ENCODE assay signal across 10 cellular contexts in the genomic region with DNA sequence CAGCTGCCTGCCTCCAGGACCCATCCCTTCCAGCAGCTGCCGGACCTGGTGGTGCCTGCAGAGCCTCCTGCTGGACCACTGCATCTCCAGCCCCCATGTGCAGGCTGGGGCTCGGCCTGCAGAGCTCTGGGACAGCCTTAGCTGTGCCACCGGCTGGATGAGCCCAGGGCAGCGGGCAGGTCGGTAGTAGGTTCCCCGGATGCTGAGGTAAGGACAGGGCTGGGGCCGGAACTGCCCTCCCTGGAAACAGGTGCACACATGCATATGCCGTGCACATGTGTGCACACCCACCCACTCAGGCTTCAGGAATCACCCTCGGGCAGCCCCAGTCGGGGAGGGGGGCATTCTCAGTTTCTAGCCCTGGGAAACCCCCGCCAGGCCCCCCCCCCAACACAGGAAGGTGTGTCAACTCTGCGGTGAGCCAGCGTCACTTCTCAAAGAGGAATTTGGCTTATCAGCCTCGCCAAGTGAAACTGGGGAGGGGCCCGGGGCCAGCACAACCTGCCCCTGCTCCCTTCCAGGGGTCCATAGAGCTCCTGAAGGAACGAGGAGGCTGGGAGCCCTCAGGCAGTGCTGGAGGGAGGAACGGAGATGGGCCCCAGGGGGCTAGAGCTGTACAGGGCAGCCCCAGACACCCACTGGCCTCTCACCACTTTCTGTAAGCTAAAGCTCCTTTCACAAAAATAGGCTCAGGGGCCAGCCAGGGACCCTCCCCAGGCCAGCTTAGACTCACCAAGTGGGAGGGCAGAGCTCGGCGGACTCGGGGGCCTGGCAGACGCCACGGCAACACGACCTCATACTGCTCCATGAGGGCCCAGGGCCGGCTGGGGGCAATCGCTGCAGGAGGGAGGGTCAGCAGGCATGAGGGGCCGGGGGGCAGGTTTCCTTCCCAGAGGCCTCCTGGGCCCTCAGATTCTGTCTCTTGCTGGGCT. TPM values are rescaled to one million over a fixed set of nuclear protein-coding genes. Genes with fewer than 3 reads are reported as not detected.
DNase-seq lines count a peak whose midpoint lies in the region; ATAC-seq and TF ChIP-seq lines count a peak whose summit lies in the region.
"Had no signal": no experiment of that assay in that cellular context is flagged by ENCODE, and none has a peak within 500 bp of the region (broad histone marks: within the 10 kb centered on the region; RNA-seq: fewer than 3 reads in every experiment).

No MANE protein-coding gene starts in this region.

- CTCF ChIA-PET in PC-3 (lab: Charles Lee) = no interaction called here

- H3K36me3 ChIP-seq in PC-3 (ENCODE audit: low read depth, low read length) = no peaks in the 10 kb centered on the region; the same call in 1 of the 2 replicates
- peaks cover 14 to 17% of the 10 kb centered on the region in 2 experiments for H3K36me3 ChIP-seq in trophoblast cell (ENCODE audit: control insufficient read depth in 1 of 2, insufficient read depth in 2 of 2, low read length in 2 of 2)

- H2AFZ ChIP-seq in PC-3 (ENCODE audit: low read length) = no peak overlapping the region
- no peak overlapping the region for H2AFZ ChIP-seq in trophoblast cell (ENCODE audit: insufficient read depth, low read length, poor library complexity)

- no CpG with 5 or more reads among the region's 26 CpGs for WGBS in trophoblast cell (ENCODE audit: extremely low coverage, insufficient coverage, insufficient read length)

- peak overlapping the region; percentile 72 for H4K91ac ChIP-seq in trophoblast cell (ENCODE audit: low read depth, low read length)

- peaks cover 21% of the 10 kb centered on the region for H3K79me1 ChIP-seq in trophoblast cell (ENCODE audit: low read length)

- peaks cover 4% of the 10 kb centered on the region for H3F3A ChIP-seq in PC-3 (ENCODE audit: low read length, unreplicated experiment)

- H3K4me3 ChIP-seq in PC-3 (ENCODE audit: low read length) (peak overlapping the region; percentile 82), trophoblast cell (ENCODE audit: low read depth, low read length) (no peak overlapping the region)

- TF ChIP-seq CTCF in PC-3 (conservative IDR thresholded peaks at IDR 0.05; ENCODE audit: low read depth, low read length) = no peak

- no peaks in the 10 kb centered on the region for H4K20me1 ChIP-seq in PC-3 (ENCODE audit: low read length)

- peak overlapping the region; percentile 97 for H3K4me2 ChIP-seq in PC-3 (ENCODE audit: low read length)
- H3K4me2 ChIP-seq in trophoblast cell (ENCODE audit: low read length) = no peak overlapping the region

- H3K14ac ChIP-seq in trophoblast cell (ENCODE audit: low read length) = no peak overlapping the region

- H3K4me1 ChIP-seq in PC-3 (ENCODE audit: insufficient read depth, low read length) (peaks cover 49% of the 10 kb centered on the region), trophoblast cell (ENCODE audit: control insufficient read depth in 1 of 2, insufficient read depth in 2 of 2, low read length in 2 of 2) (peaks cover 35 to 41% of the 10 kb centered on the region in 2 experiments)

- POLR2A ChIA-PET in PC-3 (lab: Charles Lee; ENCODE audit: unreplicated experiment) = interaction anchor here (0.6 kb wide), 1 partner anchor 18 kb away, joined by 3 read pairs; no protein-coding TSS in a partner anchor

- H3K9me3 ChIP-seq in PC-3 (ENCODE audit: low read length) (no peaks in the 10 kb centered on the region), trophoblast cell (ENCODE audit: insufficient read depth, low read depth, low read length) (no peaks in the 10 kb centered on the region)

- H3K27ac ChIP-seq in PC-3 (ENCODE audit: low read length) (peak overlapping the region; percentile 93), trophoblast cell (ENCODE audit: low read depth, low read length) (no peak overlapping the region)

- H3K9me2 ChIP-seq in PC-3 (replicated peaks; ENCODE audit: low read length) = no peaks in the 10 kb centered on the region

- H2BK5ac ChIP-seq in trophoblast cell (ENCODE audit: low read depth, low read length, poor library complexity) = peak overlapping the region; percentile 27

- no peak overlapping the region for H3K18ac ChIP-seq in trophoblast cell (ENCODE audit: low read length)

- no peak overlapping the region for H3K4ac ChIP-seq in trophoblast cell (ENCODE audit: low read depth, low read length)

- DNase-seq in PC-3 (peak; percentile 77), trophoblast cell (peak; percentile 85 to 88), cerebellum (ENCODE audit: low spot score) (no peak), NCI-H187 (lab: John Stamatoyannopoulos, UW) (no peak), DMS114 treated with DMSO at 0.1 percent for 48 hours (lab: John Stamatoyannopoulos, UW; ENCODE audit: unreplicated experiment) (no peak)
- peak; percentile 71 for DNase-seq in activated effector memory CD4-positive, alpha-beta T cell treated with Interleukin-2 at 50 U/mL for 16 hours

- no peak overlapping the region for H2AK5ac ChIP-seq in trophoblast cell (ENCODE audit: low read length)

- H4K8ac ChIP-seq in trophoblast cell (ENCODE audit: low read depth, low read length) = no peak overlapping the region

- ATAC-seq in GM18519 (IDR thresholded peaks at IDR 0.05; ENCODE audit: low FRiP score, unreplicated experiment) (peak; percentile 37), HG02798 (IDR thresholded peaks at IDR 0.05; ENCODE audit: poor library complexity, unreplicated experiment) (peak; percentile 49), PC-3 (peak; percentile 10)

- H3K27me3 ChIP-seq in PC-3 (ENCODE audit: low read length) (no peaks in the 10 kb centered on the region), trophoblast cell (ENCODE audit: insufficient read depth, low read length) (no peaks in the 10 kb centered on the region)

- no peak overlapping the region for H3K23ac ChIP-seq in trophoblast cell (ENCODE audit: low read length)

- no peak overlapping the region for H2BK12ac ChIP-seq in trophoblast cell (ENCODE audit: low read length)

- H4K12ac ChIP-seq in trophoblast cell (ENCODE audit: low read depth, low read length) = no peak overlapping the region

- BruUV-seq in PC-3 (replicated peaks; lab: Mats Ljungman, UMichigan) = no TSS peak

- intact Hi-C loops in PC-3 (cut with micrococcal nuclease) = no loop called here

- H3K79me2 ChIP-seq in PC-3 (ENCODE audit: low read length) = peaks cover 32% of the 10 kb centered on the region
- H3K79me2 ChIP-seq in trophoblast cell (ENCODE audit: control insufficient read depth, insufficient read depth, low read length, poor library complexity) = peaks cover 3% of the 10 kb centered on the region

- peak overlapping the region; percentile 16 for H2BK120ac ChIP-seq in trophoblast cell (ENCODE audit: insufficient read depth, low read length, poor library complexity)

- H3K9ac ChIP-seq in PC-3 (ENCODE audit: low read length) (peak overlapping the region; percentile 96), trophoblast cell (ENCODE audit: low read length) (no peak overlapping the region)

RNA-seq across cellular contexts. Expression of gene ADAM8, which starts 1.7 kb away (rescaled TPM):
- total RNA-seq in PC-3 (2014; rRNA removed) (113 and 147 TPM in 2 replicates), cerebellum (1.6 TPM)
- 16.9 and 18.0 TPM in 2 replicates for polyA plus RNA-seq in trophoblast cell (2013)

RNA-seq across cellular contexts. Expression of gene TUBGCP2, which starts 33.7 kb away (rescaled TPM):
- total RNA-seq in PC-3 (2014; rRNA removed) (72.9 and 84.4 TPM in 2 replicates), cerebellum (37.8 TPM)
- 32.7 and 32.8 TPM in 2 replicates for polyA plus RNA-seq in trophoblast cell (2013)

RNA-seq across cellular contexts. Expression of gene ZNF511, which starts 33.7 kb away (rescaled TPM):
- total RNA-seq in PC-3 (2014; rRNA removed) (78.4 and 84.3 TPM in 2 replicates), cerebellum (8.9 TPM)
- 16.2 and 17.1 TPM in 2 replicates for polyA plus RNA-seq in trophoblast cell (2013)

RNA-seq across cellular contexts. Expression of gene VENTX, which starts 37.4 kb away (rescaled TPM):
- total RNA-seq in PC-3 (2014; rRNA removed) (not detected in 2 replicates), cerebellum (0.09 TPM)
- polyA plus RNA-seq in trophoblast cell (2013) = 0.14 and 0.19 TPM in 2 replicates
- total RNA-seq: skeletal muscle tissue; T-helper 1 cell treated with Interleukin-12 subunit alpha and Interleukin-12 subunit beta and Interleukin-4 antibody, amounts not matched to agents 30 ng/mL and 1 ng/mL, for 36 hours had no signal

RNA-seq across cellular contexts. Expression of gene UTF1, which starts 45.0 kb away (rescaled TPM):
- total RNA-seq in PC-3 (2014; rRNA removed) (not detected in 2 replicates), cerebellum (not detected)
- polyA plus RNA-seq in trophoblast cell (2013) = 0.25 and 0.31 TPM in 2 replicates
- total RNA-seq: skeletal muscle tissue; T-helper 1 cell treated with Interleukin-12 subunit alpha and Interleukin-12 subunit beta and Interleukin-4 antibody, amounts not matched to agents 30 ng/mL and 1 ng/mL, for 36 hours had no signal

Comparison
In these comparisons a context has a peak if more than half of its experiments do, and no peak if none do; other contexts are left out.
1. DNase-seq: peak in PC-3 (single experiment), activated effector memory CD4-positive, alpha-beta T cell treated with Interleukin-2 at 50 U/mL for 16 hours (single experiment) and trophoblast cell (2 of 2); none in cerebellum (single experiment), NCI-H187 (0 of 2) and DMS114 treated with DMSO at 0.1 percent for 48 hours (single experiment).
2. RNA of gene ADAM8, which starts 1.7 kb away (total RNA-seq): 113 to 147 TPM in PC-3; 1.6 TPM in cerebellum (single experiment); every median in the first group is over 10 times any median in the second.
3. Peak in every context shown above with its lines, with median percentiles within 50 percentile points of each other: ATAC-seq.